ENCODE assay signal across 20 cellular contexts in the genomic region with DNA sequence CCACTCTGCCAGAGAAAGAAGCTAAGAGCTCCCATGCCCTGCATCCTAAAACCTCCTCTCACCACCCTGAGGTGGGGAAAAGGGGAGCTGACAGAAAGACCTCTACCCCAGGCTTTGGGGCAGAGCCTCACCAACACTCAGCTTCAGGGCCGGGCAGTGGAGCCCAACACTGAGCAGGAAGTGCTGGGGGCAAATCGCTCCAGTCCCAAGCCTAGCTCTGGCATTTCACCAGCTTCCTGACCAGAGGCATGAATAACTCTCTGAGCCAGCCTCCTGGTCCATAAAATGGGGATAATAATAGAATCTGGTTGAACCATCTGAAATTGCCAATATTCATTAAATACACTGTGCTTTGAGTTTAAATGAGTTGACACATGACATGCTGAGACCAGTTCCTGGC.
A peak's percentile ranks its signal among the peaks of the same experiment; 100 is the strongest.
DNase-seq lines count a peak whose midpoint lies in the region; ATAC-seq and TF ChIP-seq lines count a peak whose summit lies in the region.
"Had no signal": no experiment of that assay in that cellular context is flagged by ENCODE, and none has a peak within 500 bp of the region (broad histone marks: within the 10 kb centered on the region; RNA-seq: fewer than 3 reads in every experiment).

No MANE protein-coding gene starts in this region.

- H3K27me3 ChIP-seq in RWPE2 (ENCODE audit: insufficient read depth, poor library complexity, severe bottlenecking) (no peaks in the 10 kb centered on the region), left lung (no peaks in the 10 kb centered on the region), spleen (replicated peaks in 1 of 7) (no peaks in the 10 kb centered on the region)
- H3K27me3 ChIP-seq: brain microvascular endothelial cell, pancreas had no signal

- 52 to 80% (median 65%) methylated on average over 1 to 2 of the region's 2 CpGs for WGBS in spleen, 5 donors

- intact Hi-C loops in left lung (cut with DNase I) = no loop called here
- intact Hi-C loops in spleen (cut with DNase I; ENCODE audit: low total_unique reads) = no loop called here

- peak; percentile 38 for DNase-seq in Daoy (ENCODE audit: low read depth)
- no peak for DNase-seq in RWPE2 (ENCODE audit: low spot score)
- no peak for DNase-seq in left lung
- peak; percentile 72 for DNase-seq in spleen
- DNase-seq in erythroblast (lab: John Stamatoyannopoulos, UW) = no peak
- DNase-seq in activated gamma-delta T cell treated with Interleukin-2 at 50 U/mL for 16 hours = no peak
- DNase-seq in anterior cingulate cortex (lab: John Stamatoyannopoulos, UW) = no peak
- DNase-seq: activated B cell treated with CpG ODN at 0.5 μM for 24 hours; activated CD8-positive, alpha-beta memory T cell treated with anti-CD3 and anti-CD28 coated beads, Interleukin-2, amount 10 ng/mL, durations not matched to agents 7 days and 5 days; activated gamma-delta T cell; brain microvascular endothelial cell; effector CD4-positive, alpha-beta T cell; GF-D8; NCI-H1694 treated with DMSO at 0.1 percent for 48 hours; NCI-H69; PC-9; substantia nigra had no signal

- H3K36me3 ChIP-seq in RWPE2 (ENCODE audit: low read depth) = no peaks in the 10 kb centered on the region
- peaks cover 7 to 61% of the 10 kb centered on the region in 2 donors for H3K36me3 ChIP-seq in left lung
- peaks cover 0 to 78% (median 26%) of the 10 kb centered on the region in 6 donors for H3K36me3 ChIP-seq in spleen

- ATAC-seq in RWPE2 (ENCODE audit: low read depth) (no peak), left lung (no peak), GM19455 (IDR thresholded peaks at IDR 0.05; ENCODE audit: unreplicated experiment) (no peak)
- ATAC-seq: activated CD8-positive, alpha-beta memory T cell treated with anti-CD3 and anti-CD28 coated beads, Interleukin-2, amount 10 ng/mL, durations not matched to agents 7 days and 5 days; foreskin keratinocyte; pancreas had no signal

- H3K9me3 ChIP-seq in RWPE2 (ENCODE audit: severe bottlenecking) = peaks cover 1% of the 10 kb centered on the region
- H3K9me3 ChIP-seq in left lung = peaks cover 0 to 6% of the 10 kb centered on the region in 2 donors
- peaks cover 0 to 17% (median 12%) of the 10 kb centered on the region in 8 donors for H3K9me3 ChIP-seq in spleen
- H3K9me3 ChIP-seq: pancreas had no signal

- H3K27ac ChIP-seq in RWPE2 (ENCODE audit: poor library complexity, severe bottlenecking) (peak overlapping the region; percentile 64), left lung (peak overlapping the region; percentile 65 to 70), spleen (peak overlapping the region in 4 of 8 donors; percentile 25 to 59 (median 53))
- H3K27ac ChIP-seq: brain microvascular endothelial cell, foreskin keratinocyte, pancreas, PC-9 had no signal

- TF ChIP-seq CTCF in RWPE2 (IDR thresholded peaks at IDR 0.05; ENCODE audit: poor library complexity, severe bottlenecking) (no peak), left lung (IDR thresholded peaks at IDR 0.05) (no peak), spleen (IDR thresholded peaks at IDR 0.05 in 8 of 11, conservative IDR thresholded peaks at IDR 0.05 in 3 of 11) (no peak)

- H3K4me3 ChIP-seq in RWPE2 (ENCODE audit: severe bottlenecking) (no peak overlapping the region), left lung (no peak overlapping the region), spleen (no peak overlapping the region)
- H3K4me3 ChIP-seq: pancreas, PC-9 had no signal

- no peak for TF ChIP-seq POLR2A in spleen (IDR thresholded peaks at IDR 0.05)
- TF ChIP-seq POLR2A in erythroblast (IDR thresholded peaks at IDR 0.05; ENCODE audit: low read length) = no peak

- H3K4me1 ChIP-seq in RWPE2 (ENCODE audit: insufficient read depth, poor library complexity, severe bottlenecking) (peaks cover 36% of the 10 kb centered on the region), left lung (peaks cover 40 to 89% of the 10 kb centered on the region in 2 donors), spleen (peaks cover 11 to 96% (median 50%) of the 10 kb centered on the region in 6 donors)

Comparison
In these comparisons a context has a peak if more than half of its experiments do, and no peak if none do; other contexts are left out.
1. DNase-seq: peak in Daoy (single experiment) and spleen (single experiment); none in RWPE2 (single experiment), left lung (0 of 2), erythroblast (0 of 2), activated gamma-delta T cell treated with Interleukin-2 at 50 U/mL for 16 hours (single experiment) and anterior cingulate cortex (0 of 58).